22 cellular contexts compared by ENCODE assay signal in genomic region chr10:45545150-45545549, GRCh38.
"Had no signal": no experiment of that assay in that cellular context is flagged by ENCODE, and none has a peak within 500 bp of the region (broad histone marks: within the 10 kb centered on the region; RNA-seq: fewer than 3 reads in every experiment).

No MANE protein-coding gene starts in this region.

- DNase-seq: colonic mucosa; cortex of kidney; effector CD8-positive, alpha-beta T cell; effector memory CD8-positive, alpha-beta T cell; endodermal cell; esophagus squamous epithelium; foreskin fibroblast; foreskin melanocyte; gastrocnemius medialis; glutamatergic neuron; head of caudate nucleus; heart right ventricle; hippocampal formation; left cardiac atrium; left ventricle myocardium inferior; mammary epithelial cell; mesendoderm; midbrain; naive thymus-derived CD4-positive, alpha-beta T cell had no signal

- H3K27me3 ChIP-seq: colonic mucosa, esophagus squamous epithelium, gastrocnemius medialis, heart right ventricle had no signal

- H3K9me3 ChIP-seq: colonic mucosa, esophagus squamous epithelium, gastrocnemius medialis, heart right ventricle, left ventricle myocardium inferior had no signal

- H3K4me3 ChIP-seq: colonic mucosa, esophagus squamous epithelium, gastrocnemius medialis, heart right ventricle, left ventricle myocardium inferior, lung had no signal

- ATAC-seq: effector memory CD8-positive, alpha-beta T cell; esophagus mucosa; gastrocnemius medialis; heart right ventricle; left cardiac atrium; naive thymus-derived CD4-positive, alpha-beta T cell had no signal

- H3K4me1 ChIP-seq: colonic mucosa, gastrocnemius medialis, left ventricle myocardium inferior had no signal

- H3K27ac ChIP-seq: colonic mucosa, epithelial cell of prostate, esophagus squamous epithelium, gastrocnemius medialis, heart right ventricle, left ventricle myocardium inferior had no signal

- H3K36me3 ChIP-seq: colonic mucosa, gastrocnemius medialis, left ventricle myocardium inferior had no signal
